ENCODE assay signal across 10 cellular contexts in the genomic region with DNA sequence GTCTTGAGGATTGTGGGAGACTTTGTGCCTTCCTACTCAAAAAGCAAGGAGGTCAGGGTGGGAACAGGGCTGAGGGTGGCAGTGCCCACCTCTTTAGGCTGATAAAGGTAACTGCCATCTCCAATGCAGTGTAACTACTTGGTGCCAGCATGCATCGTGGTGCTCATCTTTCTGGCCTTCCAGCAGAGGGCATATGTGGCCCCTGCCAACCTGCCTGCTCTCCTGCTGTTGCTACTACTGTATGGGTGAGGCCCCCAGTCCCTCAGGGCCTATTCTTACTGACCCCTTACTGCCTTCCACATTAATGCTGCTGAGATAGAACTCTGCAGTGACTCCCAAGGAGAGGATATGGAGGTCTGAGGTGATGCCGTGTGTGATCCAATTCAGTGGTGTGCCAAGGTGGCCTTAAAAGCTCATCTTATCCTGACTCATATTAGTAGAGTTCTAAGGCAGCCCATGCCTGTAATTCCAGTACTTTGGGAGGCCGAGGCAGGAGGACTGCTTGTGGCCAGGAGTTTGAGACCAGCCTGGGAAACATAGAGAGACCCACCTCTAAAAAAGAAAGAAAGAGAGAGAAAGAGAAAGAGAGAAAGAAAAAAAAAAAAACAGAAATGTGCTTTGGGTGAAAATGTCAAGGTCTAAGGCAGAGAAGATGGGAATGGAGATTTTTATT. TPM values are rescaled to one million over a fixed set of nuclear protein-coding genes. Genes with fewer than 3 reads are reported as not detected.
DNase-seq lines count a peak whose midpoint lies in the region; ATAC-seq, FAIRE-seq and TF ChIP-seq lines count a peak whose summit lies in the region.
"Had no signal": no experiment of that assay in that cellular context is flagged by ENCODE, and none has a peak within 500 bp of the region (broad histone marks: within the 10 kb centered on the region; RNA-seq: fewer than 3 reads in every experiment).

No MANE protein-coding gene starts in this region.

- peaks cover 18% of the 10 kb centered on the region for H3K36me3 Mint-ChIP-seq in astrocyte (ENCODE audit: low read depth, unreplicated experiment)

- H3K27ac Mint-ChIP-seq in astrocyte (ENCODE audit: unreplicated experiment) = no peak overlapping the region

- no peak for ATAC-seq in HG03039 (IDR thresholded peaks at IDR 0.05; ENCODE audit: unreplicated experiment)

- H2AFZ ChIP-seq in astrocyte (ENCODE audit: low read depth, low read length) = no peak overlapping the region

- H3K9ac ChIP-seq in astrocyte (ENCODE audit: low read length) = no peak overlapping the region

- H3K27ac ChIP-seq in astrocyte (ENCODE audit: low read depth, low read length) = no peak overlapping the region
- H3K27ac ChIP-seq: 22Rv1 had no signal

- H3K4me1 Mint-ChIP-seq in astrocyte (ENCODE audit: low read depth, unreplicated experiment) = no peaks in the 10 kb centered on the region

- no peaks in the 10 kb centered on the region for H3K27me3 Mint-ChIP-seq in astrocyte (ENCODE audit: low read depth, unreplicated experiment)

- H3K4me2 ChIP-seq in astrocyte (ENCODE audit: low read length) = no peak overlapping the region

- peaks cover 28% of the 10 kb centered on the region for H3K9me3 ChIP-seq in astrocyte (ENCODE audit: insufficient read depth, low read depth, low read length)

- peak; percentile 24 for DNase-seq in DMS79 treated with DMSO at 0.1 percent for 48 hours (lab: John Stamatoyannopoulos, UW)
- no peak for DNase-seq in DMS79 (lab: John Stamatoyannopoulos, UW)
- peak; percentile 58 for DNase-seq in NCI-H345 (lab: John Stamatoyannopoulos, UW)
- peak; percentile 67 for DNase-seq in astrocyte (ENCODE audit: low read depth)
- DNase-seq in renal cortical epithelial cell (ENCODE audit: low read depth) = peak; percentile 37
- DNase-seq in NCI-H1048 (lab: John Stamatoyannopoulos, UW) = no peak
- no peak for DNase-seq in H54 (ENCODE audit: insufficient read length, low spot score)

- no peaks in the 10 kb centered on the region for H3K27me3 ChIP-seq in astrocyte (ENCODE audit: insufficient read depth, low read length)

- H3K4me3 ChIP-seq in astrocyte (ENCODE audit: insufficient read depth, low read depth, low read length) = no peak overlapping the region
- H3K4me3 ChIP-seq: lung had no signal

- no peaks in the 10 kb centered on the region for H3K36me3 ChIP-seq in astrocyte (ENCODE audit: insufficient read depth, low read length)

- H3K4me1 ChIP-seq in astrocyte (ENCODE audit: insufficient read depth, low read length) = no peaks in the 10 kb centered on the region

- H3K79me2 ChIP-seq in astrocyte (ENCODE audit: insufficient read depth, low read length) = no peaks in the 10 kb centered on the region

- H3K9me3 Mint-ChIP-seq in astrocyte (ENCODE audit: unreplicated experiment) = no peaks in the 10 kb centered on the region

- no peak for TF ChIP-seq POLR2A in H54 (IDR thresholded peaks at IDR 0.05; ENCODE audit: low read depth, low read length)

- FAIRE-seq in astrocyte (lab: Jason Lieb, UNC) = peak; percentile 32
- FAIRE-seq in H54 (lab: Jason Lieb, UNC) = no peak

- no peak overlapping the region for H3K4me3 Mint-ChIP-seq in astrocyte (ENCODE audit: unreplicated experiment)

- H4K20me1 ChIP-seq in astrocyte (ENCODE audit: insufficient read depth, low read length) = no peaks in the 10 kb centered on the region

- TF ChIP-seq CTCF in astrocyte (IDR thresholded peaks at IDR 0.05; ENCODE audit: insufficient read depth, low read depth, low read length) = no peak

RNA-seq across cellular contexts. Expression of a gene that starts 9.6 kb away (rescaled TPM):
- 2.7 and 3.0 TPM in 2 replicates for total RNA-seq in astrocyte
- total RNA-seq in renal cortical epithelial cell = 8.3 and 13.4 TPM in 2 replicates

RNA-seq across cellular contexts. Expression of a gene that starts 17.4 kb away (rescaled TPM):
- total RNA-seq in astrocyte (14.3 and 18.4 TPM in 2 replicates), renal cortical epithelial cell (15.6 and 24.6 TPM in 2 replicates)

RNA-seq across cellular contexts. Expression of a gene that starts 30.9 kb away (rescaled TPM):
- 781 and 819 TPM in 2 replicates for total RNA-seq in astrocyte
- 312 and 501 TPM in 2 replicates for total RNA-seq in renal cortical epithelial cell

RNA-seq across cellular contexts. Expression of a gene that starts 36.0 kb away (rescaled TPM):
- total RNA-seq in astrocyte = not detected in 2 replicates
- not detected in 2 replicates for total RNA-seq in renal cortical epithelial cell
- total RNA-seq: lung had no signal

RNA-seq across cellular contexts. Expression of a gene that starts 36.4 kb away (rescaled TPM):
- 155 and 173 TPM in 2 replicates for total RNA-seq in astrocyte
- 63.4 and 114 TPM in 2 replicates for total RNA-seq in renal cortical epithelial cell

Comparison
In these comparisons a context has a peak if more than half of its experiments do, and no peak if none do; other contexts are left out.
1. DNase-seq: peak in DMS79 treated with DMSO at 0.1 percent for 48 hours (single experiment), NCI-H345 (single experiment), astrocyte (single experiment) and renal cortical epithelial cell (single experiment); none in DMS79 (single experiment), NCI-H1048 (single experiment) and H54 (single experiment).